3 cellular contexts compared by ENCODE assay signal in the genomic region with DNA sequence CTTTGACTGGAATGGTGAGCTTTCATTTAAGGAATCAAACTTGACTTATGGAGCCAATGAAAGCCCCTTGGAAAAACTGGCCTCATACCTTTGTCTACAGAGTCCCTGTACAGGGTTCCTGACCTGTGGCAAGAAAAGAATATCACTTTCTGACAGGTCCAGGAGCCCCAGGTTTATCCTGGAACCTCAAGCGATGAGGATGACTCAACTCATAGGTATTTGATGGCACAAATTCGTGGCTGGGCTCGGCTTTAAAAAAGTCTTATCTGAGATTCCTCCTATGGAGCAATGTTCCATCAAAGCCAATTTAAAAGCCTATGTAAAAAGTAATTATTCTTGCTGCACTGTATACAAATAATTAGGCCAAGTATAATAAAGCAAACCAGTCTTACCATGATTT. TPM values are rescaled to one million over a fixed set of nuclear protein-coding genes. Genes with fewer than 3 reads are reported as not detected.
"Had no signal": no experiment of that assay in that cellular context is flagged by ENCODE, and none has a peak within 500 bp of the region (broad histone marks: within the 10 kb centered on the region; RNA-seq: fewer than 3 reads in every experiment).

No MANE protein-coding gene starts in this region.

RNA-seq across cellular contexts. Expression of a gene that starts 14.8 kb away (rescaled TPM):
- total RNA-seq: activated CD4-positive, alpha-beta T cell treated with anti-CD3 and anti-CD28 coated beads, Interleukin-2, amount 10 ng/mL, durations not matched to agents 7 days and 5 days; ascending aorta had no signal
- polyA plus RNA-seq: cardiac muscle cell had no signal

RNA-seq across cellular contexts. Expression of a gene that starts 17.6 kb away (rescaled TPM):
- total RNA-seq: ascending aorta had no signal
